Comparison of ENCODE assay signal across 10 cellular contexts in the genomic region with DNA sequence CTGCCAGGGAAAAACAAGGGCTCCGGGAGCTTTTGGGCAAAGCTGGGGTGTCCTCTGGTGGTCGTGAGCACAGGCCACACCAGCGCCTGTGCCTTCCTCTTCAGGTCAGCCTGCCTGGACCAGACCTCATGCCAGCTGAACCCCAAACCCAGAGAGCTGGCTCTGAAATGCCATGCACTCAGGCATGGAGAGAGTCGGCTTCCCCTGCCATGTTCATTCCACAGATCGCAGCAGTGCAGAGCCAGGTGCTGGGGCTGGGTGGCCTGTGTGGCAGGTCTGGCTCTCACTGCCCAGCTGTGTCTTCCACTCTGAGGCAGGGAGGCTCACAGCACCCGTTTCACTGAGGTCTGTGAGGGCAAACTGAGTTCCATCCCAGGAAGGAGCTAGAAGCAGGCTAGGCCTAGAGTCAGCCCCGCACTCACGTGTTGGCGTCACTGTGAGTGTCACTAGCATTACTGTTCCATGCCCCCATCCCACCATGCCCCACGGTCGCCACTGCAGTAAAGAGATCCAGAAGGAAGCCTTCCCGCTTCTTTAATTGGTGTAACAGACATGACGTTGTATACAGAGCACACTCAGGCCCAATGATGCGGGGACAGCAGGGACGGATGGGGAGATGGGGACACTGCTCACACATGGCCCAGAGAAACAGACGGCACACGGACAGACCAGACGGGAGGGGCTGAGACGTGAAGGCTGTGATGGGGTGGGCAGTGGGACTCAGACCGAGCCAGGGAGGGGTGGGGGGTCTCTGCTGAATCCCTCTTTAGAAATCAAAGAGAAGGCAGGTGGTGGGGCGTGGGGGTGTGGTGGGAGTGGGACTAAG. TPM values are rescaled to one million over a fixed set of nuclear protein-coding genes. Genes with fewer than 3 reads are reported as not detected.
DNase-seq lines count a peak whose midpoint lies in the region; ATAC-seq and TF ChIP-seq lines count a peak whose summit lies in the region.
"Had no signal": no experiment of that assay in that cellular context is flagged by ENCODE, and none has a peak within 500 bp of the region (broad histone marks: within the 10 kb centered on the region; RNA-seq: fewer than 3 reads in every experiment).

No MANE protein-coding gene starts in this region.

- no peak for DNase-seq in stimulated activated naive CD8-positive, alpha-beta T cell treated with anti-CD3 and anti-CD28 coated beads, Interleukin-15, Interleukin-2, amounts not matched to agents 100 U/mL and 50 U/mL, for 24 hours
- no peak for DNase-seq in ascending aorta (ENCODE audit: low spot score in 2 of 2)
- DNase-seq in naive thymus-derived CD8-positive, alpha-beta T cell, result no peak
- no peak for DNase-seq in vagina (ENCODE audit: extremely low spot score in 2 of 2)
- no peak for DNase-seq in NCI-H2227 (lab: John Stamatoyannopoulos, UW; ENCODE audit: unreplicated experiment)
- DNase-seq in stimulated activated CD4-positive, alpha-beta T cell treated with anti-CD3 and anti-CD28 coated beads, Interleukin-1b, Interleukin-23, amount 100 ng/mL, for 48 hours, result no peak
- DNase-seq: Caco-2, NCI-H1694 treated with DMSO at 0.1 percent for 48 hours had no signal

- peak overlapping the region; percentile 91 for H3K4me3 Mint-ChIP-seq in stimulated activated naive CD8-positive, alpha-beta T cell treated with anti-CD3 and anti-CD28 coated beads, Interleukin-15, Interleukin-2, amounts not matched to agents 100 ng/mL and 50 ng/mL, for 24 hours
- peak overlapping the region; percentile 39 to 92 (median 86) for H3K4me3 Mint-ChIP-seq in naive thymus-derived CD8-positive, alpha-beta T cell

- peaks cover 17% of the 10 kb centered on the region for H3K36me3 Mint-ChIP-seq in stimulated activated naive CD8-positive, alpha-beta T cell treated with anti-CD3 and anti-CD28 coated beads, Interleukin-15, Interleukin-2, amounts not matched to agents 100 ng/mL and 50 ng/mL, for 24 hours (ENCODE audit: low read depth)
- peaks cover 0 to 22% (median 7%) of the 10 kb centered on the region in 3 donors for H3K36me3 Mint-ChIP-seq in naive thymus-derived CD8-positive, alpha-beta T cell

- H3K27ac ChIP-seq in ascending aorta (peak overlapping the region; percentile 93 to 95), vagina (peak overlapping the region; percentile 83)

- H3K9me3 ChIP-seq in ascending aorta (no peaks in the 10 kb centered on the region), vagina (no peaks in the 10 kb centered on the region)
- H3K9me3 ChIP-seq: Caco-2 had no signal

- peak overlapping the region; percentile 47 for H3K27ac Mint-ChIP-seq in stimulated activated naive CD8-positive, alpha-beta T cell treated with anti-CD3 and anti-CD28 coated beads, Interleukin-15, Interleukin-2, amounts not matched to agents 100 ng/mL and 50 ng/mL, for 24 hours
- peak overlapping the region; percentile 74 to 92 (median 85) for H3K27ac Mint-ChIP-seq in naive thymus-derived CD8-positive, alpha-beta T cell

- H3K4me1 ChIP-seq in ascending aorta (peaks cover 27 to 57% of the 10 kb centered on the region in 2 donors), vagina (peaks cover 66% of the 10 kb centered on the region)

- no peak for TF ChIP-seq POLR2A in vagina (IDR thresholded peaks at IDR 0.05)

- no peaks in the 10 kb centered on the region for H3K9me3 Mint-ChIP-seq in stimulated activated naive CD8-positive, alpha-beta T cell treated with anti-CD3 and anti-CD28 coated beads, Interleukin-15, Interleukin-2, amounts not matched to agents 100 ng/mL and 50 ng/mL, for 24 hours
- no peaks in the 10 kb centered on the region for H3K9me3 Mint-ChIP-seq in naive thymus-derived CD8-positive, alpha-beta T cell

- no peaks in the 10 kb centered on the region for H3K27me3 Mint-ChIP-seq in stimulated activated naive CD8-positive, alpha-beta T cell treated with anti-CD3 and anti-CD28 coated beads, Interleukin-15, Interleukin-2, amounts not matched to agents 100 ng/mL and 50 ng/mL, for 24 hours
- H3K27me3 Mint-ChIP-seq in naive thymus-derived CD8-positive, alpha-beta T cell, result no peaks in the 10 kb centered on the region

- intact Hi-C loops in ascending aorta (cut with DNase I), result no loop called here
- intact Hi-C loops in vagina (cut with DNase I), result loop anchor here (5.0 kb wide), 1 partner anchor 249 kb away; the partner anchor contains the start of genes MPHOSPH9 and MTRFR

- H3K4me3 ChIP-seq in ascending aorta, result peak overlapping the region in 1 of 2 donors; percentile 95
- no peak overlapping the region for H3K4me3 ChIP-seq in vagina

- TF ChIP-seq CTCF in ascending aorta (IDR thresholded peaks at IDR 0.05) (no peak), vagina (IDR thresholded peaks at IDR 0.05) (no peak)

- H3K36me3 ChIP-seq in ascending aorta, result peaks cover 16 to 34% of the 10 kb centered on the region in 2 donors
- H3K36me3 ChIP-seq in vagina, result peaks cover 0 to 25% of the 10 kb centered on the region in 2 donors

- H3K27me3 ChIP-seq in ascending aorta (no peaks in the 10 kb centered on the region), vagina (no peaks in the 10 kb centered on the region)

- no peak for ATAC-seq in stimulated activated naive CD8-positive, alpha-beta T cell treated with anti-CD3 and anti-CD28 coated beads, Interleukin-15, Interleukin-2, amounts not matched to agents 100 U/mL and 50 U/mL, for 24 hours
- no peak for ATAC-seq in naive thymus-derived CD8-positive, alpha-beta T cell
- no peak for ATAC-seq in HG02571 (IDR thresholded peaks at IDR 0.05; ENCODE audit: unreplicated experiment)

- H3K4me1 Mint-ChIP-seq in stimulated activated naive CD8-positive, alpha-beta T cell treated with anti-CD3 and anti-CD28 coated beads, Interleukin-15, Interleukin-2, amounts not matched to agents 100 ng/mL and 50 ng/mL, for 24 hours (ENCODE audit: low read depth), result peaks cover 49% of the 10 kb centered on the region
- H3K4me1 Mint-ChIP-seq in naive thymus-derived CD8-positive, alpha-beta T cell, result peaks cover 19 to 55% (median 55%) of the 10 kb centered on the region in 4 donors

- POLR2A ChIA-PET in naive thymus-derived CD8-positive, alpha-beta T cell (lab: Charles Lee), result interaction anchor here (1.0 to 3.6 kb wide), 9 partner anchors 9 to 250 kb away, joined by 3 to 17 read pairs (median 5); partner anchors contain the start of genes ABCB9, MPHOSPH9, MTRFR and OGFOD2

RNA-seq across cellular contexts. Expression of gene ARL6IP4, which starts 2.7 kb away (rescaled TPM):
- 197 TPM for total RNA-seq in ascending aorta
- total RNA-seq in naive thymus-derived CD8-positive, alpha-beta T cell, result 100 to 1,000 TPM; 183 TPM
- polyA plus RNA-seq in naive thymus-derived CD8-positive, alpha-beta T cell, result 100 to 1,000 TPM; 209 to 256 (median 222) TPM
- 147 TPM for total RNA-seq in vagina

RNA-seq across cellular contexts. Expression of gene OGFOD2, which starts 8.1 kb away (rescaled TPM):
- total RNA-seq in ascending aorta, result 19.6 TPM
- total RNA-seq in naive thymus-derived CD8-positive, alpha-beta T cell, result 10 to 100 TPM; 35.1 TPM
- polyA plus RNA-seq in naive thymus-derived CD8-positive, alpha-beta T cell, result 10 to 100 TPM in 2 of 3 donors, 1 to 10 TPM in 1; 7.7 to 15.9 (median 15.4) TPM
- total RNA-seq in vagina, result 26.0 TPM

RNA-seq across cellular contexts. Expression of gene ABCB9, which starts 16.9 kb away (rescaled TPM):
- total RNA-seq in ascending aorta, result 19.6 TPM
- total RNA-seq in naive thymus-derived CD8-positive, alpha-beta T cell, result 1 to 10 TPM; 6.2 to 7.0 TPM
- 1 to 10 TPM in 1 of 3 donors, under 1 TPM in 2; 0.45 to 1.4 (median 0.80) TPM for polyA plus RNA-seq in naive thymus-derived CD8-positive, alpha-beta T cell
- 4.2 TPM for total RNA-seq in vagina
